1 cellular context compared by ENCODE assay signal in the genomic region with DNA sequence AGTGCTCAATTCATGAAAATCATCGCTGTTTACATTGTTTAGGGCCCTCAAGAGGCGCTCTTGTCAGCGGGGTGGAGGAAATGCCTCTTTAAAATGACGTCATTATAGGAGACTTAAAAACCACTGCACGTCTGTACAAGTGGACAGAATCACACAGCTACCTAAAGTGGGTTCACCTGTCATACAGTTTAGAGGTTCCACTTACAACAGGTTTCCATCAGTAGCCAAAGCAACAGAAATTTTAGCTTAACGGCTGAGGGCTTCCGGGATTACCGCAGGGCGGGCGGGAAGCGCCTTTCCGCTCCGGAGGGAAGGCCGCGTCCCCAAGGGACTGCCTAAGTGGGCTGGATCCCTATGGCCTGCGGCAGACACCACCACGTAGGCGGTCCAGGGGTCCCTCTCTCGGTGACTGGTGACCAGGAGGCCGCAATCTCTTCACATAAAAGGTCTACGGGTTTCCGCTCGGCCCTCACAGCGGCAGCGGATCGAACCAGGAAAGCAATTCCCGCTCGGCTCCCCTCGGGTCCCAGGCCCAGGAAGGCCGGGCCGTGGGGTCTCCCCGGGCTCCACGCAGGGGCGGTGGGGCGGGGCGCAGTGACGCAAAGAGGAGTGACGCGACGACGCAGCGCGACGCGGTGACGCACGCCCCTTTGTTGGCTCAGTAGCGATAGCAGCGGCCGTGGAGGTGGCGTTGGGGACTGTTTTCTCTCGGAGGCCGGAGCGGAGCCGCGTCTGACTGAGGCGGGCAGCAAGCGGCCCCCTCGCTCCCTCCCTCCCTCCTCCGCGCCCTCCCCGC.
TF ChIP-seq lines count a peak whose summit lies in the region.

A gene with protein sequence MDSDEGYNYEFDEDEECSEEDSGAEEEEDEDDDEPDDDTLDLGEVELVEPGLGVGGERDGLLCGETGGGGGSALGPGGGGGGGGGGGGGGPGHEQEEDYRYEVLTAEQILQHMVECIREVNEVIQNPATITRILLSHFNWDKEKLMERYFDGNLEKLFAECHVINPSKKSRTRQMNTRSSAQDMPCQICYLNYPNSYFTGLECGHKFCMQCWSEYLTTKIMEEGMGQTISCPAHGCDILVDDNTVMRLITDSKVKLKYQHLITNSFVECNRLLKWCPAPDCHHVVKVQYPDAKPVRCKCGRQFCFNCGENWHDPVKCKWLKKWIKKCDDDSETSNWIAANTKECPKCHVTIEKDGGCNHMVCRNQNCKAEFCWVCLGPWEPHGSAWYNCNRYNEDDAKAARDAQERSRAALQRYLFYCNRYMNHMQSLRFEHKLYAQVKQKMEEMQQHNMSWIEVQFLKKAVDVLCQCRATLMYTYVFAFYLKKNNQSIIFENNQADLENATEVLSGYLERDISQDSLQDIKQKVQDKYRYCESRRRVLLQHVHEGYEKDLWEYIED (plus strand): TSS at position 661 of the 796 bp plus-strand sequence. CDS start 310 bp downstream, outside the sequence.

TF ChIP-seq in HepG2, 621 proteins besides CTCF, POLR2A, EP300 and RAD21 (continued from another document and continues in another):
- TF ChIP-seq, protein P1, sequence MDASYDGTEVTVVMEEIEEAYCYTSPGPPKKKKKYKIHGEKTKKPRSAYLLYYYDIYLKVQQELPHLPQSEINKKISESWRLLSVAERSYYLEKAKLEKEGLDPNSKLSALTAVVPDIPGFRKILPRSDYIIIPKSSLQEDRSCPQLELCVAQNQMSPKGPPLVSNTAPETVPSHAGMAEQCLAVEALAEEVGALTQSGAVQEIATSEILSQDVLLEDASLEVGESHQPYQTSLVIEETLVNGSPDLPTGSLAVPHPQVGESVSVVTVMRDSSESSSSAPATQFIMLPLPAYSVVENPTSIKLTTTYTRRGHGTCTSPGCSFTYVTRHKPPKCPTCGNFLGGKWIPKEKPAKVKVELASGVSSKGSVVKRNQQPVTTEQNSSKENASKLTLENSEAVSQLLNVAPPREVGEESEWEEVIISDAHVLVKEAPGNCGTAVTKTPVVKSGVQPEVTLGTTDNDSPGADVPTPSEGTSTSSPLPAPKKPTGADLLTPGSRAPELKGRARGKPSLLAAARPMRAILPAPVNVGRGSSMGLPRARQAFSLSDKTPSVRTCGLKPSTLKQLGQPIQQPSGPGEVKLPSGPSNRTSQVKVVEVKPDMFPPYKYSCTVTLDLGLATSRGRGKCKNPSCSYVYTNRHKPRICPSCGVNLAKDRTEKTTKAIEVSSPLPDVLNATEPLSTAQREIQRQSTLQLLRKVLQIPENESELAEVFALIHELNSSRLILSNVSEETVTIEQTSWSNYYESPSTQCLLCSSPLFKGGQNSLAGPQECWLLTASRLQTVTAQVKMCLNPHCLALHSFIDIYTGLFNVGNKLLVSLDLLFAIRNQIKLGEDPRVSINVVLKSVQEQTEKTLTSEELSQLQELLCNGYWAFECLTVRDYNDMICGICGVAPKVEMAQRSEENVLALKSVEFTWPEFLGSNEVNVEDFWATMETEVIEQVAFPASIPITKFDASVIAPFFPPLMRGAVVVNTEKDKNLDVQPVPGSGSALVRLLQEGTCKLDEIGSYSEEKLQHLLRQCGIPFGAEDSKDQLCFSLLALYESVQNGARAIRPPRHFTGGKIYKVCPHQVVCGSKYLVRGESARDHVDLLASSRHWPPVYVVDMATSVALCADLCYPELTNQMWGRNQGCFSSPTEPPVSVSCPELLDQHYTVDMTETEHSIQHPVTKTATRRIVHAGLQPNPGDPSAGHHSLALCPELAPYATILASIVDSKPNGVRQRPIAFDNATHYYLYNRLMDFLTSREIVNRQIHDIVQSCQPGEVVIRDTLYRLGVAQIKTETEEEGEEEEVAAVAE (CRISPR knock-in tag; IDR thresholded peaks at IDR 0.05; ENCODE audit: borderline replicate concordance), result 0 out of 2 replicates have a peak, but pooled peaks have one; percentile 48
- peak; percentile 93 for TF ChIP-seq TAF15 (IDR thresholded peaks at IDR 0.05; ENCODE audit: low read depth, low read length, poor library complexity, severe bottlenecking)
- peak; percentile 59; the same call in 1 of the 2 replicates for TF ChIP-seq NCOA1 (CRISPR knock-in tag; IDR thresholded peaks at IDR 0.05)
- TF ChIP-seq NFAT5 (CRISPR knock-in tag; IDR thresholded peaks at IDR 0.05), result peak; percentile 77
- no peak for TF ChIP-seq SUZ12 (IDR thresholded peaks at IDR 0.05; ENCODE audit: low read depth, low read length)
- TF ChIP-seq ZBTB7B (CRISPR knock-in tag; IDR thresholded peaks at IDR 0.05), result peak; percentile 80
- TF ChIP-seq MXD1 (CRISPR knock-in tag; IDR thresholded peaks at IDR 0.05), result peak; percentile 86
- peak; percentile 90; the same call in 1 of the 2 replicates for TF ChIP-seq ZNF749 (CRISPR knock-in tag; IDR thresholded peaks at IDR 0.05; ENCODE audit: borderline replicate concordance)
- peak; percentile 44; the same call in 1 of the 2 replicates for TF ChIP-seq CEBPB (IDR thresholded peaks at IDR 0.05; ENCODE audit: borderline replicate concordance, low read depth, low read length)
- TF ChIP-seq EZH2 (conservative IDR thresholded peaks at IDR 0.05; ENCODE audit: low read depth, low read length), result no peak
- no peak; the same call in 1 of the 2 replicates for TF ChIP-seq CSRNP2 (CRISPR knock-in tag; conservative IDR thresholded peaks at IDR 0.05; ENCODE audit: low read depth)
- peak; percentile 85 for TF ChIP-seq NFKB2 (CRISPR knock-in tag; IDR thresholded peaks at IDR 0.05; ENCODE audit: borderline replicate concordance)
- no peak for TF ChIP-seq AGO1 (IDR thresholded peaks at IDR 0.05; ENCODE audit: low read depth, low read length, poor library complexity, severe bottlenecking)
- TF ChIP-seq ZNF331 (CRISPR knock-in tag; IDR thresholded peaks at IDR 0.05), result no peak; the same call in 1 of the 2 replicates
- TF ChIP-seq ATAD3A (CRISPR knock-in tag; IDR thresholded peaks at IDR 0.05), result no peak
- peak; percentile 60; the same call in 1 of the 2 replicates for TF ChIP-seq HNRNPUL1 (IDR thresholded peaks at IDR 0.05; ENCODE audit: low read depth, low read length)
- TF ChIP-seq ZNF138 (CRISPR knock-in tag; IDR thresholded peaks at IDR 0.05; ENCODE audit: low read depth), result no peak
- TF ChIP-seq ZFP36L2 (CRISPR knock-in tag; IDR thresholded peaks at IDR 0.05), result 0 out of 2 replicates have a peak, but pooled peaks have one; percentile 19
- no peak for TF ChIP-seq ZNF10 (CRISPR knock-in tag; IDR thresholded peaks at IDR 0.05; ENCODE audit: borderline replicate concordance, low read depth)
- peak; percentile 91; the same call in 1 of the 2 replicates for TF ChIP-seq ZNF788 (CRISPR knock-in tag; IDR thresholded peaks at IDR 0.05; ENCODE audit: borderline replicate concordance)
- no peak; the same call in 1 of the 2 replicates for TF ChIP-seq ZNF674 (CRISPR knock-in tag; IDR thresholded peaks at IDR 0.05; ENCODE audit: low read depth)
- TF ChIP-seq ZBTB42 (CRISPR knock-in tag; IDR thresholded peaks at IDR 0.05), result no peak; the same call in 1 of the 2 replicates
- TF ChIP-seq POLR2AphosphoS2 (IDR thresholded peaks at IDR 0.05; ENCODE audit: low read depth, low read length), result 0 out of 2 replicates have a peak, but pooled peaks have one; percentile 59
- peak; percentile 97 for TF ChIP-seq ATF7-NPFF (CRISPR knock-in tag; IDR thresholded peaks at IDR 0.05; ENCODE audit: low read depth)
- peak; percentile 34; the same call in 1 of the 2 replicates for TF ChIP-seq ZNF253 (CRISPR knock-in tag; IDR thresholded peaks at IDR 0.05; ENCODE audit: borderline replicate concordance)
- TF ChIP-seq NFIC (IDR thresholded peaks at IDR 0.05; ENCODE audit: low read length), result no peak
- peak; percentile 45 for TF ChIP-seq ZNF281 (CRISPR knock-in tag; IDR thresholded peaks at IDR 0.05; ENCODE audit: borderline replicate concordance)
- TF ChIP-seq ZBTB33 (CRISPR knock-in tag; IDR thresholded peaks at IDR 0.05), result no peak; the same call in 1 of the 2 replicates
- TF ChIP-seq SAP130 (CRISPR knock-in tag; IDR thresholded peaks at IDR 0.05; ENCODE audit: low read depth), result peak; percentile 87
- peak; percentile 98 for TF ChIP-seq ZNF136 (CRISPR knock-in tag; IDR thresholded peaks at IDR 0.05; ENCODE audit: low read depth)
- TF ChIP-seq HOXA5 (CRISPR knock-in tag; IDR thresholded peaks at IDR 0.05), result peak; percentile 86
- TF ChIP-seq NKX3-1 (CRISPR knock-in tag; IDR thresholded peaks at IDR 0.05), result peak; percentile 80; the same call in 1 of the 2 replicates
- TF ChIP-seq, protein P2, sequence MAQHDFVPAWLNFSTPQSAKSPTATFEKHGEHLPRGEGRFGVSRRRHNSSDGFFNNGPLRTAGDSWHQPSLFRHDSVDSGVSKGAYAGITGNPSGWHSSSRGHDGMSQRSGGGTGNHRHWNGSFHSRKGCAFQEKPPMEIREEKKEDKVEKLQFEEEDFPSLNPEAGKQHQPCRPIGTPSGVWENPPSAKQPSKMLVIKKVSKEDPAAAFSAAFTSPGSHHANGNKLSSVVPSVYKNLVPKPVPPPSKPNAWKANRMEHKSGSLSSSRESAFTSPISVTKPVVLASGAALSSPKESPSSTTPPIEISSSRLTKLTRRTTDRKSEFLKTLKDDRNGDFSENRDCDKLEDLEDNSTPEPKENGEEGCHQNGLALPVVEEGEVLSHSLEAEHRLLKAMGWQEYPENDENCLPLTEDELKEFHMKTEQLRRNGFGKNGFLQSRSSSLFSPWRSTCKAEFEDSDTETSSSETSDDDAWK (CRISPR knock-in tag; IDR thresholded peaks at IDR 0.05), result no peak
